ENCODE assay signal across 9 cellular contexts in genomic region chr9:74379718-74380117, GRCh38.
A peak's percentile ranks its signal among the peaks of the same experiment; 100 is the strongest.
DNase-seq lines count a peak whose midpoint lies in the region; ATAC-seq and TF ChIP-seq lines count a peak whose summit lies in the region.
"Had no signal": no experiment of that assay in that cellular context is flagged by ENCODE, and none has a peak within 500 bp of the region (broad histone marks: within the 10 kb centered on the region; RNA-seq: fewer than 3 reads in every experiment).

No MANE protein-coding gene starts in this region.

- no peak overlapping the region for H3K27ac Mint-ChIP-seq in activated naive CD4-positive, alpha-beta T cell treated with anti-CD3 and anti-CD28 coated beads, Interleukin-2, amount 10 ng/mL, durations not matched to agents 7 days and 5 days
- no peak overlapping the region for H3K27ac Mint-ChIP-seq in activated naive CD4-positive, alpha-beta T cell treated with anti-CD3 and anti-CD28 coated beads, Interleukin-2, amount 50 U/mL, for 72 hours
- no peak overlapping the region for H3K27ac Mint-ChIP-seq in stimulated activated effector memory CD8-positive, alpha-beta T cell treated with anti-CD3 and anti-CD28 coated beads, Interleukin-12 subunit alpha, Interleukin-12 subunit beta, amount 100 ng/mL, for 72 hours

- no peaks in the 10 kb centered on the region for H3K27me3 ChIP-seq in spleen (replicated peaks in 1 of 7)

- intact Hi-C loops in spleen (cut with DNase I; ENCODE audit: low total_unique reads), result no loop called here

- no peak overlapping the region for H3K4me3 ChIP-seq in epithelial cell of proximal tubule (ENCODE audit: low read depth, low read length)
- no peak overlapping the region for H3K4me3 ChIP-seq in spleen

- no peaks in the 10 kb centered on the region for H3K27me3 Mint-ChIP-seq in activated naive CD4-positive, alpha-beta T cell treated with anti-CD3 and anti-CD28 coated beads, Interleukin-2, amount 10 ng/mL, durations not matched to agents 7 days and 5 days

- H3K9me3 ChIP-seq in spleen, result no peaks in the 10 kb centered on the region

- TF ChIP-seq CTCF in epithelial cell of proximal tubule (conservative IDR thresholded peaks at IDR 0.05; ENCODE audit: low read depth, low read length) (peak; percentile 82), spleen (IDR thresholded peaks at IDR 0.05 in 8 of 11, conservative IDR thresholded peaks at IDR 0.05 in 3 of 11) (no peak)

- H3K36me3 Mint-ChIP-seq in activated naive CD4-positive, alpha-beta T cell treated with anti-CD3 and anti-CD28 coated beads, Interleukin-2, amount 10 ng/mL, durations not matched to agents 7 days and 5 days, result no peaks in the 10 kb centered on the region
- no peaks in the 10 kb centered on the region for H3K36me3 Mint-ChIP-seq in activated naive CD4-positive, alpha-beta T cell treated with anti-CD3 and anti-CD28 coated beads, Interleukin-2, amount 50 U/mL, for 72 hours
- H3K36me3 Mint-ChIP-seq in stimulated activated effector memory CD8-positive, alpha-beta T cell treated with anti-CD3 and anti-CD28 coated beads, Interleukin-12 subunit alpha, Interleukin-12 subunit beta, amount 100 ng/mL, for 72 hours, result no peaks in the 10 kb centered on the region

- no peaks in the 10 kb centered on the region for H3K36me3 ChIP-seq in spleen

- H3K27ac ChIP-seq in spleen, result no peak overlapping the region
- H3K27ac ChIP-seq: parathyroid adenoma had no signal

- H3K9me3 Mint-ChIP-seq in activated naive CD4-positive, alpha-beta T cell treated with anti-CD3 and anti-CD28 coated beads, Interleukin-2, amount 10 ng/mL, durations not matched to agents 7 days and 5 days, result no peaks in the 10 kb centered on the region
- no peaks in the 10 kb centered on the region for H3K9me3 Mint-ChIP-seq in activated naive CD4-positive, alpha-beta T cell treated with anti-CD3 and anti-CD28 coated beads, Interleukin-2, amount 50 U/mL, for 72 hours
- no peaks in the 10 kb centered on the region for H3K9me3 Mint-ChIP-seq in stimulated activated effector memory CD8-positive, alpha-beta T cell treated with anti-CD3 and anti-CD28 coated beads, Interleukin-12 subunit alpha, Interleukin-12 subunit beta, amount 100 ng/mL, for 72 hours

- no peak for TF ChIP-seq POLR2A in spleen (IDR thresholded peaks at IDR 0.05)

- no peaks in the 10 kb centered on the region for H3K4me1 ChIP-seq in spleen
- H3K4me1 ChIP-seq: parathyroid adenoma had no signal

- peak; percentile 21 for DNase-seq in activated naive CD4-positive, alpha-beta T cell treated with anti-CD3 and anti-CD28 coated beads, Interleukin-2, amount 10 ng/mL, durations not matched to agents 7 days and 5 days
- DNase-seq in activated naive CD4-positive, alpha-beta T cell treated with anti-CD3 and anti-CD28 coated beads, Interleukin-2, amount 50 U/mL, for 72 hours (ENCODE audit: low spot score in 2 of 2), result no peak
- DNase-seq in NCI-H82 treated with DMSO at 0.1 percent for 48 hours (lab: John Stamatoyannopoulos, UW; ENCODE audit: unreplicated experiment) (peak; percentile 73), epithelial cell of proximal tubule (ENCODE audit: low read depth) (peak; percentile 15), spleen (no peak)
- no peak for DNase-seq in stimulated activated effector memory CD8-positive, alpha-beta T cell treated with anti-CD3 and anti-CD28 coated beads, Interleukin-12 subunit alpha, Interleukin-12 subunit beta, amount 100 ng/mL, for 72 hours (ENCODE audit: low spot score in 2 of 2)
- DNase-seq in NK-92 treated with Interleukin-12 subunit alpha and Interleukin-12 subunit beta, amount 100 ng/mL, for 24 hours (lab: John Stamatoyannopoulos, UW), result no peak

- no peak overlapping the region for H3K4me3 Mint-ChIP-seq in activated naive CD4-positive, alpha-beta T cell treated with anti-CD3 and anti-CD28 coated beads, Interleukin-2, amount 10 ng/mL, durations not matched to agents 7 days and 5 days
- no peak overlapping the region for H3K4me3 Mint-ChIP-seq in stimulated activated effector memory CD8-positive, alpha-beta T cell treated with anti-CD3 and anti-CD28 coated beads, Interleukin-12 subunit alpha, Interleukin-12 subunit beta, amount 100 ng/mL, for 72 hours

- peaks cover 3% of the 10 kb centered on the region for H3K4me1 Mint-ChIP-seq in activated naive CD4-positive, alpha-beta T cell treated with anti-CD3 and anti-CD28 coated beads, Interleukin-2, amount 10 ng/mL, durations not matched to agents 7 days and 5 days
- H3K4me1 Mint-ChIP-seq in stimulated activated effector memory CD8-positive, alpha-beta T cell treated with anti-CD3 and anti-CD28 coated beads, Interleukin-12 subunit alpha, Interleukin-12 subunit beta, amount 100 ng/mL, for 72 hours, result no peaks in the 10 kb centered on the region

- CTCF ChIA-PET in activated naive CD4-positive, alpha-beta T cell treated with anti-CD3 and anti-CD28 coated beads, Interleukin-2, amount 10 ng/mL, durations not matched to agents 7 days and 5 days (lab: Charles Lee), result interaction anchor here (1.3 to 2.0 kb wide), 2 partner anchors 694 to 696 kb away, joined by 3 to 6 read pairs; no protein-coding TSS in a partner anchor

- no peak for ATAC-seq in activated naive CD4-positive, alpha-beta T cell treated with anti-CD3 and anti-CD28 coated beads, Interleukin-2, amount 50 U/mL, for 72 hours
- peak; percentile 82 for ATAC-seq in HG03103 (IDR thresholded peaks at IDR 0.05; ENCODE audit: low read depth, unreplicated experiment)
- peak; percentile 61 for ATAC-seq in stimulated activated effector memory CD8-positive, alpha-beta T cell treated with anti-CD3 and anti-CD28 coated beads, Interleukin-12 subunit alpha, Interleukin-12 subunit beta, amount 100 ng/mL, for 72 hours

- 48 to 68% (median 55%) methylated on average over 2 of the region's 2 CpGs for WGBS in spleen, 5 donors

Comparison
In these comparisons a context has a peak if more than half of its experiments do, and no peak if none do; other contexts are left out.
1. DNase-seq: peak in activated naive CD4-positive, alpha-beta T cell treated with anti-CD3 and anti-CD28 coated beads, Interleukin-2, amount 10 ng/mL, durations not matched to agents 7 days and 5 days (single experiment), NCI-H82 treated with DMSO at 0.1 percent for 48 hours (single experiment) and epithelial cell of proximal tubule (single experiment); none in activated naive CD4-positive, alpha-beta T cell treated with anti-CD3 and anti-CD28 coated beads, Interleukin-2, amount 50 U/mL, for 72 hours (0 of 2), stimulated activated effector memory CD8-positive, alpha-beta T cell treated with anti-CD3 and anti-CD28 coated beads, Interleukin-12 subunit alpha, Interleukin-12 subunit beta, amount 100 ng/mL, for 72 hours (0 of 2), NK-92 treated with Interleukin-12 subunit alpha and Interleukin-12 subunit beta, amount 100 ng/mL, for 24 hours (single experiment) and spleen (single experiment).
2. ATAC-seq: peak in HG03103 (single experiment) and stimulated activated effector memory CD8-positive, alpha-beta T cell treated with anti-CD3 and anti-CD28 coated beads, Interleukin-12 subunit alpha, Interleukin-12 subunit beta, amount 100 ng/mL, for 72 hours (single experiment); none in activated naive CD4-positive, alpha-beta T cell treated with anti-CD3 and anti-CD28 coated beads, Interleukin-2, amount 50 U/mL, for 72 hours (0 of 2).